In the genomic region with DNA sequence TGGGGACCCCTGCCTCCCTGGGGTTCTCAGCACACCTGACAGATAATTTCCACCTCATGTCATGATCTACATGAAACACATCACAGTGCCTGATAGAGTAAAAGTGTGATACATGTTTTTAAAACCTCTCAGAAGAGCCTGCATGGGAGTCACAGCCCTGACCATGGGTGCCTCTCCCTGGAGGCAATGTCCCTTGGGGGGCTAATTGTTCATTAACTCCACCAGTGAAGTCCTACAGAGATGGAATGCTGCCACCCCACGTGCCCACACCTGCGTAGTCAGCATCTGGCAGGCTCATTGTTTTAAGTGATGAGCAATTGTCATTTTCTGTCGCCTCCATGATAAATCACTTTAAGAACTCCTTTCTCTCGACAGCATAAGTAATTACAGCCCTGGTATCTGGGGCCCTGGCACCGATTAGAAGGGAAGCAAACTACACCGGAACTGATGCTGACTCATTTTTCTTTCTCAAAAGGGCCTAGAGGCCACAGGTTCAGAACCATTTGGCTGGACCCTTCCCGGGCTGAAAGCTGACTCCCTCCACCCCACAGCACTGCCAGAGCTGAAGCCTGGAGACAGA, we compare ENCODE assay signal across 19 cellular contexts.
DNase-seq lines count a peak whose midpoint lies in the region; ATAC-seq and TF ChIP-seq lines count a peak whose summit lies in the region.
"Had no signal": no experiment of that assay in that cellular context is flagged by ENCODE, and none has a peak within 500 bp of the region (broad histone marks: within the 10 kb centered on the region; RNA-seq: fewer than 3 reads in every experiment).

No MANE protein-coding gene starts in this region.

- CTCF ChIA-PET in HEK293 (lab: Yijun Ruan, JAX) = interaction anchor here (0.6 to 1.2 kb wide), 3 partner anchors 98 to 1265 kb away, joined by 3 to 4 read pairs (median 3); no protein-coding TSS in a partner anchor

- ATAC-seq in GM19397 (IDR thresholded peaks at IDR 0.05; ENCODE audit: unreplicated experiment) (no peak), left ventricle myocardium superior (no peak)
- ATAC-seq: T-helper 17 cell had no signal

- POLR2A ChIA-PET in HEK293 (lab: Yijun Ruan, JAX) = no interaction called here

- H3K36me3 ChIP-seq in HEK293 (ENCODE audit: control insufficient read depth in 2 of 2, insufficient read depth in 1 of 2, low read length in 2 of 2) = no peaks in the 10 kb centered on the region
- H3K36me3 ChIP-seq: BLaER1 had no signal

- no peaks in the 10 kb centered on the region for H3K9me3 ChIP-seq in HEK293 (ENCODE audit: control insufficient read depth, insufficient read depth, low read depth, low read length)
- H3K9me3 ChIP-seq: BLaER1, SK-N-SH had no signal

- H3K4me1 ChIP-seq in HEK293 (ENCODE audit: control insufficient read depth, insufficient read depth, low read length) = no peaks in the 10 kb centered on the region; the same call in 1 of the 2 replicates

- H3K4me3 ChIP-seq in HEK293 (ENCODE audit: low read depth, low read length) = no peak overlapping the region
- H3K4me3 ChIP-seq: BLaER1 had no signal

- no peak overlapping the region for H3K27ac ChIP-seq in HEK293 (ENCODE audit: extremely low read depth, low read depth, low read length)
- H3K27ac ChIP-seq: BLaER1, KMS-11 had no signal

- peak; percentile 31 for DNase-seq in A172 (ENCODE audit: low spot score)
- peak; percentile 31 for DNase-seq in NCI-H2227 (lab: John Stamatoyannopoulos, UW; ENCODE audit: unreplicated experiment)
- peak; percentile 16 for DNase-seq in kidney tubule cell (ENCODE audit: low spot score)
- no peak for DNase-seq in DMS 273 treated with DMSO at 0.1 percent for 48 hours (lab: John Stamatoyannopoulos, UW)
- no peak for DNase-seq in left ventricle myocardium superior
- DNase-seq: CD4-positive, CD25-positive, alpha-beta regulatory T cell; IMR-90; NCI-H1092; NCI-H1417 treated with DMSO at 0.1 percent for 48 hours; NCI-H1694 treated with DMSO at 0.1 percent for 48 hours; NCI-H2081; NCI-H446; SK-N-SH; SW 1271; T-helper 17 cell had no signal

- no peak for TF ChIP-seq CTCF in HEK293 (tag by site-specific recombination; IDR thresholded peaks at IDR 0.05)

- intact Hi-C loops in left ventricle myocardium superior (cut with micrococcal nuclease) = no loop called here

TF ChIP-seq in HEK293, 187 proteins besides CTCF, POLR2A, EP300 and RAD21:
- TF ChIP-seq ZNF426 (tag by site-specific recombination; IDR thresholded peaks at IDR 0.05) (no peak), OSR2 (tag by site-specific recombination; IDR thresholded peaks at IDR 0.05) (no peak), ZNF792 (tag by site-specific recombination; IDR thresholded peaks at IDR 0.05) (no peak), SP7 (tag by site-specific recombination; IDR thresholded peaks at IDR 0.05) (peak; percentile 64), GLIS1 (tag by site-specific recombination; IDR thresholded peaks at IDR 0.05) (peak; percentile 89), ZNF311 (tag by site-specific recombination; IDR thresholded peaks at IDR 0.05; ENCODE audit: borderline replicate concordance) (no peak), ZNF155 (tag by site-specific recombination; IDR thresholded peaks at IDR 0.05) (no peak), ZNF549 (tag by site-specific recombination; IDR thresholded peaks at IDR 0.05) (no peak), PRDM4 (tag by site-specific recombination; IDR thresholded peaks at IDR 0.05) (no peak)
- TF ChIP-seq, protein P1, sequence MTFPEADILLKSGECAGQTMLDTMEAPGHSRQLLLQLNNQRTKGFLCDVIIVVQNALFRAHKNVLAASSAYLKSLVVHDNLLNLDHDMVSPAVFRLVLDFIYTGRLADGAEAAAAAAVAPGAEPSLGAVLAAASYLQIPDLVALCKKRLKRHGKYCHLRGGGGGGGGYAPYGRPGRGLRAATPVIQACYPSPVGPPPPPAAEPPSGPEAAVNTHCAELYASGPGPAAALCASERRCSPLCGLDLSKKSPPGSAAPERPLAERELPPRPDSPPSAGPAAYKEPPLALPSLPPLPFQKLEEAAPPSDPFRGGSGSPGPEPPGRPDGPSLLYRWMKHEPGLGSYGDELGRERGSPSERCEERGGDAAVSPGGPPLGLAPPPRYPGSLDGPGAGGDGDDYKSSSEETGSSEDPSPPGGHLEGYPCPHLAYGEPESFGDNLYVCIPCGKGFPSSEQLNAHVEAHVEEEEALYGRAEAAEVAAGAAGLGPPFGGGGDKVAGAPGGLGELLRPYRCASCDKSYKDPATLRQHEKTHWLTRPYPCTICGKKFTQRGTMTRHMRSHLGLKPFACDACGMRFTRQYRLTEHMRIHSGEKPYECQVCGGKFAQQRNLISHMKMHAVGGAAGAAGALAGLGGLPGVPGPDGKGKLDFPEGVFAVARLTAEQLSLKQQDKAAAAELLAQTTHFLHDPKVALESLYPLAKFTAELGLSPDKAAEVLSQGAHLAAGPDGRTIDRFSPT (tag by site-specific recombination; IDR thresholded peaks at IDR 0.05) = no peak
- TF ChIP-seq, protein P2, sequence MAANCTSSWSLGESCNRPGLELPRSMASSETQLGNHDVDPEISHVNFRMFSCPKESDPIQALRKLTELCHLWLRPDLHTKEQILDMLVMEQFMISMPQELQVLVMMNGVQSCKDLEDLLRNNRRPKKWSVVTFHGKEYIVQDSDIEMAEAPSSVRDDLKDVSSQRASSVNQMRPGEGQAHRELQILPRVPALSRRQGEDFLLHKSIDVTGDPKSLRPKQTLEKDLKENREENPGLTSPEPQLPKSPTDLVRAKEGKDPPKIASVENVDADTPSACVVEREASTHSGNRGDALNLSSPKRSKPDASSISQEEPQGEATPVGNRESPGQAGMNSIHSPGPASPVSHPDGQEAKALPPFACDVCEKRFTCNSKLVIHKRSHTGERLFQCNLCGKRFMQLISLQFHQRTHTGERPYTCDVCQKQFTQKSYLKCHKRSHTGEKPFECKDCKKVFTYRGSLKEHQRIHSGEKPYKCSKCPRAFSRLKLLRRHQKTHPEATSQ (tag by site-specific recombination; IDR thresholded peaks at IDR 0.05) = no peak

Comparison
In these comparisons a context has a peak if more than half of its experiments do, and no peak if none do; other contexts are left out.
1. DNase-seq: peak in A172 (single experiment), NCI-H2227 (single experiment) and kidney tubule cell (single experiment); none in DMS 273 treated with DMSO at 0.1 percent for 48 hours (single experiment) and left ventricle myocardium superior (single experiment).